Comparison of ENCODE assay signal across 36 cellular contexts in genomic region chr11:85869776-85870175, GRCh38. TPM values are rescaled to one million over a fixed set of nuclear protein-coding genes. Genes with fewer than 3 reads are reported as not detected.
"Had no signal": no experiment of that assay in that cellular context is flagged by ENCODE, and none has a peak within 500 bp of the region (broad histone marks: within the 10 kb centered on the region; RNA-seq: fewer than 3 reads in every experiment).

No MANE protein-coding gene starts in this region.

- H3K27me3 ChIP-seq: ascending aorta, breast epithelium, cardiac muscle cell, colonic mucosa, esophagus squamous epithelium, gastroesophageal sphincter had no signal

- H3K9me3 ChIP-seq: ascending aorta, breast epithelium, colonic mucosa, esophagus squamous epithelium, gastroesophageal sphincter had no signal

- H3K4me1 ChIP-seq: ascending aorta, breast epithelium, colonic mucosa, esophagus squamous epithelium, gastroesophageal sphincter had no signal

- H3K36me3 ChIP-seq: ascending aorta, breast epithelium, cardiac muscle cell, colonic mucosa, esophagus squamous epithelium, gastroesophageal sphincter had no signal

- H3K27ac ChIP-seq: ascending aorta, breast epithelium, cardiac muscle cell, colonic mucosa, epithelial cell of prostate, esophagus squamous epithelium, gastroesophageal sphincter, VCaP had no signal

- DNase-seq: activated CD4-positive, alpha-beta memory T cell treated with anti-CD3 and anti-CD28 coated beads for 36 hours; activated CD4-positive, alpha-beta T cell treated with anti-CD3 and anti-CD28 coated beads for 1 hour; activated CD4-positive, alpha-beta T cell treated with anti-CD3 and anti-CD28 coated beads for 48 hours; activated CD8-positive, alpha-beta memory T cell treated with anti-CD3 and anti-CD28 coated beads, Interleukin-2, amount 10 ng/mL, durations not matched to agents 7 days and 5 days; activated CD8-positive, alpha-beta memory T cell treated with anti-CD3 and anti-CD28 coated beads, Interleukin-2, amount 50 U/mL, for 4 hours; activated CD8-positive, alpha-beta T cell treated with anti-CD3 and anti-CD28 coated beads, Interleukin-2, amount 10 ng/mL, durations not matched to agents 7 days and 5 days; activated effector memory CD4-positive, alpha-beta T cell treated with anti-CD3 and anti-CD28 coated beads, Interleukin-2, amount 50 U/mL, for 16 hours; activated naive CD4-positive, alpha-beta T cell treated with anti-CD3 and anti-CD28 coated beads, Interleukin-2, amount 10 ng/mL, durations not matched to agents 7 days and 5 days; activated naive CD8-positive, alpha-beta T cell treated with anti-CD3 and anti-CD28 coated beads, Interleukin-2, amount 10 ng/mL, durations not matched to agents 7 days and 5 days; activated T-cell treated with anti-CD3 and anti-CD28 coated beads, Interleukin-2, amount 50 U/mL, for 1 hour; activated T-cell treated with anti-CD3 and anti-CD28 coated beads, Interleukin-2, amount 50 U/mL, for 48 hours; central memory CD4-positive, alpha-beta T cell; cerebellar nuclear complex; colonic mucosa; effector CD8-positive, alpha-beta T cell; esophagus squamous epithelium; foreskin melanocyte; head of caudate nucleus; T-helper 1 cell; T-helper 17 cell had no signal

- H3K4me3 ChIP-seq: ascending aorta, breast epithelium, cardiac muscle cell, colonic mucosa, esophagus squamous epithelium, gastroesophageal sphincter had no signal

RNA-seq across cellular contexts. Expression of gene CCDC83, which starts 14.6 kb away (rescaled TPM):
- total RNA-seq: activated CD4-positive, alpha-beta memory T cell treated with anti-CD3 and anti-CD28 coated beads for 36 hours; activated CD8-positive, alpha-beta memory T cell treated with anti-CD3 and anti-CD28 coated beads for 36 hours; activated CD8-positive, alpha-beta memory T cell treated with anti-CD3 and anti-CD28 coated beads, Interleukin-2, amount 10 ng/mL, durations not matched to agents 7 days and 5 days; activated CD8-positive, alpha-beta T cell treated with anti-CD3 and anti-CD28 coated beads, Interleukin-2, amount 10 ng/mL, durations not matched to agents 7 days and 5 days; activated naive CD8-positive, alpha-beta T cell treated with anti-CD3 and anti-CD28 coated beads, Interleukin-2, amount 10 ng/mL, durations not matched to agents 7 days and 5 days; activated T-helper 1 cell treated with anti-CD3 and anti-CD28 coated beads, Interleukin-12 subunit alpha, Interleukin-12 subunit beta, Interleukin-2, Interleukin-4 antibody, amounts not matched to agents 30 ng/mL and 10 ng/mL and 1 ng/mL, durations not matched to agents 14 hours and 24 hours and 36 hours; activated T-helper 2 cell treated with anti-CD3 and anti-CD28 coated beads, Interferon-gamma antibody, Interleukin-2, Interleukin-4, amounts not matched to agents 10 μg/mL and 5 μg/mL and 100 μg/mL, durations not matched to agents 14 hours and 24 hours and 36 hours; ascending aorta; cardiac muscle cell; colonic mucosa; dermis microvascular lymphatic vessel endothelial cell; endothelial cell of umbilical vein; esophagus squamous epithelium; fibroblast of villous mesenchyme; gastroesophageal sphincter; glomerular endothelial cell; WTC11 had no signal
- polyA plus RNA-seq: cardiac muscle cell, endothelial cell of umbilical vein, esophagus, fibroblast of lung had no signal
